In the genomic region with DNA sequence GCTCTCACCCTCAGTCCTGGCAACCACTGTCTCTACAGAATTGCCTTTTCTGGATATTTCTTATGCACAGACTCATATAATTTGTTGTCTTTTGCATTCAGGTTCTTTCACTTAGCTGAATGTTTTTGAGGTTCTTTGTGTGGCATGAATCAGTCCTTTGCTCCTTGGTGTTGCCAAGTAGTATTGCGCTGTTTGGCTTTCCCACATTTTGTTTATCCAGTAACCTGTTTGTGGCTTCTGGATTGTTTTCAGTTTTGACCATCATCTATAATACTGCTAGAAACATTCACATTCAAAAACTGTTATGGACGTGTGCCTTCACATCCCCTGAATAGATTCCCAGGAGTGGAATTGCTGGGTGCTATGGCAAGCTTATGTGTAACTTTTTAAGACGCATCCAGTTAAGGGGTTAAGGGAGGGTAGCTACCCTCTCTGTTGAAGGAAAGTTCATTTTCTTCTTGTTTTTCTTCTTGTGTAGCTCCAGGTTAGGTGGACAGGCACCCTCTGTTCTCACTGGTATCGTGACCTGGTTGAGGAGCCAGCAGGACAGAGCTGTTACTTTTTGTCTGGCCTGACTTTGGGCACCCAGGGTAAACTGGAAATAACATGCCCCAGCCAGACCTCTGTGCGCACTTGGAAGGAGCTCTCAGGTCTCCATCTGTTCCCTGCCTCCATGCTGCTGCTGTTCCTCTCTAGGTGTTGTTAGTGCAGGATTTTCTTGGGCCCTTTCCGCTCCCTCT, we compare ENCODE assay signal across 1 cellular context.
TF ChIP-seq lines count a peak whose summit lies in the region.

No MANE protein-coding gene starts in this region.

TF ChIP-seq in SK-N-SH treated with all-trans-retinoic acid at 6 μM for 48 hours, 23 proteins besides CTCF, POLR2A, EP300 and RAD21 (continued from another document):
- TF ChIP-seq ZNF8 (CRISPR knock-in tag; IDR thresholded peaks at IDR 0.05) (no peak), SNAI2 (CRISPR knock-in tag; IDR thresholded peaks at IDR 0.05) (no peak), ISL1 (CRISPR knock-in tag; IDR thresholded peaks at IDR 0.05) (no peak), ESRRG (CRISPR knock-in tag; IDR thresholded peaks at IDR 0.05) (no peak), ZFP3 (CRISPR knock-in tag; IDR thresholded peaks at IDR 0.05) (no peak), ZNF70 (CRISPR knock-in tag; IDR thresholded peaks at IDR 0.05) (no peak), ZNF565 (CRISPR knock-in tag; conservative IDR thresholded peaks at IDR 0.05; ENCODE audit: low read depth) (no peak), RARB (CRISPR knock-in tag; IDR thresholded peaks at IDR 0.05) (no peak), ZFP30 (CRISPR knock-in tag; IDR thresholded peaks at IDR 0.05) (no peak)
- TF ChIP-seq, protein P1, sequence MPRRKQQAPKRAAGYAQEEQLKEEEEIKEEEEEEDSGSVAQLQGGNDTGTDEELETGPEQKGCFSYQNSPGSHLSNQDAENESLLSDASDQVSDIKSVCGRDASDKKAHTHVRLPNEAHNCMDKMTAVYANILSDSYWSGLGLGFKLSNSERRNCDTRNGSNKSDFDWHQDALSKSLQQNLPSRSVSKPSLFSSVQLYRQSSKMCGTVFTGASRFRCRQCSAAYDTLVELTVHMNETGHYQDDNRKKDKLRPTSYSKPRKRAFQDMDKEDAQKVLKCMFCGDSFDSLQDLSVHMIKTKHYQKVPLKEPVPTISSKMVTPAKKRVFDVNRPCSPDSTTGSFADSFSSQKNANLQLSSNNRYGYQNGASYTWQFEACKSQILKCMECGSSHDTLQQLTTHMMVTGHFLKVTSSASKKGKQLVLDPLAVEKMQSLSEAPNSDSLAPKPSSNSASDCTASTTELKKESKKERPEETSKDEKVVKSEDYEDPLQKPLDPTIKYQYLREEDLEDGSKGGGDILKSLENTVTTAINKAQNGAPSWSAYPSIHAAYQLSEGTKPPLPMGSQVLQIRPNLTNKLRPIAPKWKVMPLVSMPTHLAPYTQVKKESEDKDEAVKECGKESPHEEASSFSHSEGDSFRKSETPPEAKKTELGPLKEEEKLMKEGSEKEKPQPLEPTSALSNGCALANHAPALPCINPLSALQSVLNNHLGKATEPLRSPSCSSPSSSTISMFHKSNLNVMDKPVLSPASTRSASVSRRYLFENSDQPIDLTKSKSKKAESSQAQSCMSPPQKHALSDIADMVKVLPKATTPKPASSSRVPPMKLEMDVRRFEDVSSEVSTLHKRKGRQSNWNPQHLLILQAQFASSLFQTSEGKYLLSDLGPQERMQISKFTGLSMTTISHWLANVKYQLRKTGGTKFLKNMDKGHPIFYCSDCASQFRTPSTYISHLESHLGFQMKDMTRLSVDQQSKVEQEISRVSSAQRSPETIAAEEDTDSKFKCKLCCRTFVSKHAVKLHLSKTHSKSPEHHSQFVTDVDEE (CRISPR knock-in tag; IDR thresholded peaks at IDR 0.05), result no peak
- TF ChIP-seq, protein P2, sequence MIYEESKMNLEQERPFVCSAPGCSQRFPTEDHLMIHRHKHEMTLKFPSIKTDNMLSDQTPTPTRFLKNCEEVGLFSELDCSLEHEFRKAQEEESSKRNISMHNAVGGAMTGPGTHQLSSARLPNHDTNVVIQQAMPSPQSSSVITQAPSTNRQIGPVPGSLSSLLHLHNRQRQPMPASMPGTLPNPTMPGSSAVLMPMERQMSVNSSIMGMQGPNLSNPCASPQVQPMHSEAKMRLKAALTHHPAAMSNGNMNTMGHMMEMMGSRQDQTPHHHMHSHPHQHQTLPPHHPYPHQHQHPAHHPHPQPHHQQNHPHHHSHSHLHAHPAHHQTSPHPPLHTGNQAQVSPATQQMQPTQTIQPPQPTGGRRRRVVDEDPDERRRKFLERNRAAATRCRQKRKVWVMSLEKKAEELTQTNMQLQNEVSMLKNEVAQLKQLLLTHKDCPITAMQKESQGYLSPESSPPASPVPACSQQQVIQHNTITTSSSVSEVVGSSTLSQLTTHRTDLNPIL (CRISPR knock-in tag; IDR thresholded peaks at IDR 0.05; ENCODE audit: low read depth), result no peak
- TF ChIP-seq, protein P3, sequence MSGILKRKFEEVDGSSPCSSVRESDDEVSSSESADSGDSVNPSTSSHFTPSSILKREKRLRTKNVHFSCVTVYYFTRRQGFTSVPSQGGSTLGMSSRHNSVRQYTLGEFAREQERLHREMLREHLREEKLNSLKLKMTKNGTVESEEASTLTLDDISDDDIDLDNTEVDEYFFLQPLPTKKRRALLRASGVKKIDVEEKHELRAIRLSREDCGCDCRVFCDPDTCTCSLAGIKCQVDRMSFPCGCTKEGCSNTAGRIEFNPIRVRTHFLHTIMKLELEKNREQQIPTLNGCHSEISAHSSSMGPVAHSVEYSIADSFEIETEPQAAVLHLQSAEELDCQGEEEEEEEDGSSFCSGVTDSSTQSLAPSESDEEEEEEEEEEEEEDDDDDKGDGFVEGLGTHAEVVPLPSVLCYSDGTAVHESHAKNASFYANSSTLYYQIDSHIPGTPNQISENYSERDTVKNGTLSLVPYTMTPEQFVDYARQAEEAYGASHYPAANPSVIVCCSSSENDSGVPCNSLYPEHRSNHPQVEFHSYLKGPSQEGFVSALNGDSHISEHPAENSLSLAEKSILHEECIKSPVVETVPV (CRISPR knock-in tag; IDR thresholded peaks at IDR 0.05), result no peak
